In the genomic region with DNA sequence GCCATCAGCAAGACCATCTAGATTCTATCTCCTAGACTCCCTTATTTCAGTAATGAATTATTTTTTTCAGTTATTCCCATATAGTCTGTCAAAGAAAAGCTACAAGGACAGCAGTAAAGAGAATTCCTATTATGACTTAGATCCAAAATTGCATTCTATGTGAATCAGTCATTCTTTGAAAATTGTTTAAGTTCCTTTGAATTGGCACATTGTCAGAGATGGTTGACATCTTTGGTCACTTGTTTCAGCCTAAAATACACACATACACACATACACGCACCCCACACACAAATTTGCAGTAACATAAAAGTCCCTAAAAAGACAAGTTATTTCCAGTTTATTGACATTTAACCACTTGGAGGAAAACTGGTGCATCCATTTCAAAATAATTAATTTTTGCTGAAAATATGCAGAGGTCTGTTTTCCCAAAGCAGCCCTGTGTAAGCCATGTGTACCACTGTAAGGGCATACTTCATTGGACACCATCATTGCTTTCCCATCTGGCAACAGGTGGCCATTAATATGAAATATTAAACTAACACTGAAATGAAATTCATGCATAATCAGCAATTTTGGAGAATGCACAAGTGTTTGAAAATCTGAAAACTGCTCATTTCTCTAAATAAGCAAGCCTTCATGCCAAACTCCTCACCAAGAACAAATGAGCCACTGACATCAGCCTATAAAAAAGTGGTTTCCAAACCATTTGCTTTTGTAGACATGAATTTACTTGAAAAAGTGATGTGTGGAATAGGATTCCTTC, we compare ENCODE assay signal across 13 cellular contexts.
"Had no signal": no experiment of that assay in that cellular context is flagged by ENCODE, and none has a peak within 500 bp of the region (broad histone marks: within the 10 kb centered on the region; RNA-seq: fewer than 3 reads in every experiment).

No MANE protein-coding gene starts in this region.

- H3K27ac Mint-ChIP-seq: dendritic cell treated with granulocyte-macrophage colony-stimulating factor and Interleukin-4, amounts not matched to agents 40 ng/mL and 50 ng/mL, for 4 days; effector memory CD8-positive, alpha-beta T cell; natural killer cell; type B pancreatic cell had no signal

- H3K36me3 Mint-ChIP-seq: natural killer cell, type B pancreatic cell had no signal

- ATAC-seq: effector memory CD8-positive, alpha-beta T cell; heart left ventricle; natural killer cell; stimulated activated naive CD8-positive, alpha-beta T cell treated with anti-CD3 and anti-CD28 coated beads, Interleukin-15, Interleukin-2, amounts not matched to agents 100 U/mL and 50 U/mL, for 24 hours had no signal

- DNase-seq: effector memory CD8-positive, alpha-beta T cell; heart left ventricle; hippocampal formation; kidney glomerular epithelial cell; mammary epithelial cell; natural killer cell; posterior cingulate gyrus; stimulated activated CD4-positive, alpha-beta T cell treated with anti-CD3 and anti-CD28 coated beads, Interleukin-2, amount 100 ng/mL, for 48 hours; stimulated activated naive CD8-positive, alpha-beta T cell treated with anti-CD3 and anti-CD28 coated beads, Interleukin-15, Interleukin-2, amounts not matched to agents 100 U/mL and 50 U/mL, for 24 hours; thyroid gland had no signal

- H3K9me3 Mint-ChIP-seq: dendritic cell treated with granulocyte-macrophage colony-stimulating factor and Interleukin-4, amounts not matched to agents 40 ng/mL and 50 ng/mL, for 4 days; natural killer cell; neural crest cell; type B pancreatic cell had no signal
